10 cellular contexts compared by ENCODE assay signal in genomic region chr10:74153123-74153522, GRCh38. TPM values are rescaled to one million over a fixed set of nuclear protein-coding genes. Genes with fewer than 3 reads are reported as not detected.
DNase-seq lines count a peak whose midpoint lies in the region; ATAC-seq and TF ChIP-seq lines count a peak whose summit lies in the region.
"Had no signal": no experiment of that assay in that cellular context is flagged by ENCODE, and none has a peak within 500 bp of the region (broad histone marks: within the 10 kb centered on the region; RNA-seq: fewer than 3 reads in every experiment).

No MANE protein-coding gene starts in this region.

- H3K27ac ChIP-seq in left ventricle myocardium inferior (replicated peaks) (peak overlapping the region; percentile 94), SU-DHL-6 (ENCODE audit: low read depth, low read length) (no peak overlapping the region), hepatocyte (no peak overlapping the region), upper lobe of right lung (no peak overlapping the region)

- intact Hi-C loops in left ventricle myocardium inferior (cut with micrococcal nuclease), result no loop called here
- intact Hi-C loops in cardiac septum (cut with DNase I), result no loop called here
- intact Hi-C loops in upper lobe of right lung (cut with DNase I), result no loop called here

- TF ChIP-seq CTCF in left ventricle myocardium inferior (IDR thresholded peaks at IDR 0.05; ENCODE audit: borderline replicate concordance), result peak; percentile 66
- TF ChIP-seq CTCF in SU-DHL-6 (IDR thresholded peaks at IDR 0.05; ENCODE audit: insufficient read depth, low read length, poor library complexity, severe bottlenecking), result no peak
- peak; percentile 19 for TF ChIP-seq CTCF in hepatocyte (IDR thresholded peaks at IDR 0.05; ENCODE audit: poor library complexity)
- peak; percentile 33 for TF ChIP-seq CTCF in upper lobe of right lung (IDR thresholded peaks at IDR 0.05)

- 59% methylated on average over 4 of the region's 4 CpGs for WGBS in hepatocyte (ENCODE audit: low lambda C conversion rate, missing lambda C conversion rate)

- H4K20me1 ChIP-seq in SU-DHL-6 (ENCODE audit: low read depth, low read length) (no peaks in the 10 kb centered on the region), hepatocyte (ENCODE audit: insufficient read depth, poor library complexity, severe bottlenecking) (no peaks in the 10 kb centered on the region)

- ATAC-seq in upper lobe of right lung, result no peak
- no peak for ATAC-seq in HG03139 (IDR thresholded peaks at IDR 0.05; ENCODE audit: unreplicated experiment)

- peaks cover 86% of the 10 kb centered on the region for H3K4me1 ChIP-seq in left ventricle myocardium inferior
- peaks cover 4% of the 10 kb centered on the region for H3K4me1 ChIP-seq in hepatocyte (ENCODE audit: insufficient read depth)
- peaks cover 40% of the 10 kb centered on the region for H3K4me1 ChIP-seq in upper lobe of right lung

- H3K9me2 ChIP-seq in SU-DHL-6 (replicated peaks; ENCODE audit: insufficient read depth, low read length) (no peaks in the 10 kb centered on the region), hepatocyte (replicated peaks; ENCODE audit: insufficient read depth) (no peaks in the 10 kb centered on the region)

- H3K9me3 ChIP-seq in left ventricle myocardium inferior (replicated peaks) (no peaks in the 10 kb centered on the region), SU-DHL-6 (ENCODE audit: insufficient read depth, low read length) (no peaks in the 10 kb centered on the region), hepatocyte (ENCODE audit: low read depth) (no peaks in the 10 kb centered on the region), upper lobe of right lung (no peaks in the 10 kb centered on the region)

- H3K36me3 ChIP-seq in left ventricle myocardium inferior (no peaks in the 10 kb centered on the region), SU-DHL-6 (ENCODE audit: low read length) (no peaks in the 10 kb centered on the region), hepatocyte (replicated peaks; ENCODE audit: insufficient read depth, low read depth) (no peaks in the 10 kb centered on the region), upper lobe of right lung (no peaks in the 10 kb centered on the region)

- H3F3A ChIP-seq in SU-DHL-6 (ENCODE audit: insufficient read depth), result no peaks in the 10 kb centered on the region; the same call in 1 of the 2 replicates

- no peaks in the 10 kb centered on the region for H3K27me3 ChIP-seq in left ventricle myocardium inferior (ENCODE audit: low read depth)
- H3K27me3 ChIP-seq in SU-DHL-6 (ENCODE audit: low read length), result no peaks in the 10 kb centered on the region
- no peaks in the 10 kb centered on the region for H3K27me3 ChIP-seq in hepatocyte
- no peaks in the 10 kb centered on the region for H3K27me3 ChIP-seq in upper lobe of right lung

- DNase-seq in left ventricle myocardium inferior, result no peak
- DNase-seq in cardiac septum (ENCODE audit: low spot score), result no peak
- DNase-seq in hepatocyte (ENCODE audit: low spot score), result no peak
- DNase-seq in upper lobe of right lung, result no peak
- no peak for DNase-seq in midbrain (lab: John Stamatoyannopoulos, UW)
- DNase-seq in activated T-cell treated with anti-CD3 and anti-CD28 coated beads for 4 hours, result no peak
- DNase-seq: DMS79 treated with DMSO at 0.1 percent for 48 hours, NCI-H2107 had no signal

- H3K9ac ChIP-seq in SU-DHL-6 (ENCODE audit: low read length), result no peak overlapping the region

- H3K79me2 ChIP-seq in SU-DHL-6 (ENCODE audit: insufficient read depth, low read length) (peaks cover 29% of the 10 kb centered on the region), hepatocyte (peaks cover 78% of the 10 kb centered on the region)

- H3K4me2 ChIP-seq in SU-DHL-6 (ENCODE audit: low read depth, low read length, poor library complexity, severe bottlenecking), result peak overlapping the region; percentile 97
- H3K4me2 ChIP-seq in hepatocyte, result peak overlapping the region; percentile 79

- H3K4me3 ChIP-seq in left ventricle myocardium inferior (peak overlapping the region; percentile 80), SU-DHL-6 (ENCODE audit: insufficient read depth, low read length, poor library complexity, severe bottlenecking) (no peak overlapping the region), hepatocyte (no peak overlapping the region), upper lobe of right lung (peak overlapping the region; percentile 4)

- H2AFZ ChIP-seq in SU-DHL-6 (ENCODE audit: low read depth, low read length, severe bottlenecking), result no peak overlapping the region
- H2AFZ ChIP-seq in hepatocyte, result no peak overlapping the region

RNA-seq across cellular contexts. Expression of gene ADK, which starts 2.1 kb away (rescaled TPM):
- total RNA-seq in left ventricle myocardium inferior (41.3 TPM), cardiac septum (28.0 TPM), hepatocyte (44.6 and 53.7 TPM in 2 replicates), upper lobe of right lung (53.0 TPM)
- polyA plus RNA-seq in hepatocyte, result 46.7 and 49.1 TPM in 2 replicates

RNA-seq across cellular contexts. Expression of gene AP3M1, which starts 2.5 kb away (rescaled TPM):
- total RNA-seq in left ventricle myocardium inferior, result 30.6 TPM
- total RNA-seq in cardiac septum, result 30.8 TPM
- 35.0 and 35.3 TPM in 2 replicates for total RNA-seq in hepatocyte
- 28.2 and 30.1 TPM in 2 replicates for polyA plus RNA-seq in hepatocyte
- 33.1 TPM for total RNA-seq in upper lobe of right lung

Comparison
In these comparisons a context has a peak if more than half of its experiments do, and no peak if none do; other contexts are left out.
1. H3K4me3 ChIP-seq: peak in left ventricle myocardium inferior (single experiment) and upper lobe of right lung (single experiment); none in SU-DHL-6 (single experiment) and hepatocyte (single experiment).